ENCODE assay signal across 8 cellular contexts in genomic region chr3:20104167-20104661, GRCh38.
DNase-seq lines count a peak whose midpoint lies in the region; TF ChIP-seq lines count a peak whose summit lies in the region.

No MANE protein-coding gene starts in this region.

- H3K27me3 Mint-ChIP-seq in glutamatergic neuron (ENCODE audit: unreplicated experiment), result no peaks in the 10 kb centered on the region

- peak; percentile 65 for DNase-seq in stimulated activated naive CD4-positive, alpha-beta T cell treated with Interleukin-2 at 50 U/mL for 16 hours (lab: John Stamatoyannopoulos, UW)
- DNase-seq in stimulated activated naive CD4-positive, alpha-beta T cell (lab: John Stamatoyannopoulos, UW), result no peak
- DNase-seq in NB4 (ENCODE audit: low read depth) (peak; percentile 75), nucleus accumbens (lab: John Stamatoyannopoulos, UW) (no peak), A172 (ENCODE audit: low spot score) (no peak), glutamatergic neuron (no peak)
- peak; percentile 36 for DNase-seq in activated T-helper 9 cell treated with anti-CD3 and anti-CD28 coated beads, Interleukin-2, amount 50 U/mL, for 16 hours (ENCODE audit: low read depth)
- DNase-seq in stimulated activated CD8-positive, alpha-beta memory T cell treated with anti-CD3 and anti-CD28 coated beads, Interleukin-7, amount 100 ng/mL, for 48 hours (ENCODE audit: extremely low read depth in 1 of 2, low read depth in 1 of 2), result peak; percentile 20 to 51

- no peaks in the 10 kb centered on the region for H3K9me3 Mint-ChIP-seq in glutamatergic neuron (ENCODE audit: unreplicated experiment)

- no peaks in the 10 kb centered on the region for H3K36me3 Mint-ChIP-seq in glutamatergic neuron (ENCODE audit: unreplicated experiment)

- no peak overlapping the region for H3K4me3 ChIP-seq in NB4 (ENCODE audit: low read depth, low read length)

- TF ChIP-seq POLR2A in NB4 (IDR thresholded peaks at IDR 0.05; ENCODE audit: extremely low read depth, insufficient read length), result no peak

- no peak for TF ChIP-seq CTCF in NB4 (IDR thresholded peaks at IDR 0.05; ENCODE audit: low read depth, low read length)
- no peak for TF ChIP-seq CTCF in glutamatergic neuron (IDR thresholded peaks at IDR 0.05; ENCODE audit: partially characterized antibody, unreplicated experiment)

- H3K4me1 Mint-ChIP-seq in glutamatergic neuron (ENCODE audit: low read depth, unreplicated experiment), result no peaks in the 10 kb centered on the region

- H3K4me3 Mint-ChIP-seq in glutamatergic neuron (ENCODE audit: unreplicated experiment), result no peak overlapping the region

- no peak overlapping the region for H3K27ac Mint-ChIP-seq in glutamatergic neuron (ENCODE audit: unreplicated experiment)

Comparison
In these comparisons a context has a peak if more than half of its experiments do, and no peak if none do; other contexts are left out.
1. DNase-seq: peak in stimulated activated naive CD4-positive, alpha-beta T cell treated with Interleukin-2 at 50 U/mL for 16 hours (single experiment), NB4 (single experiment), activated T-helper 9 cell treated with anti-CD3 and anti-CD28 coated beads, Interleukin-2, amount 50 U/mL, for 16 hours (single experiment) and stimulated activated CD8-positive, alpha-beta memory T cell treated with anti-CD3 and anti-CD28 coated beads, Interleukin-7, amount 100 ng/mL, for 48 hours (2 of 2); none in stimulated activated naive CD4-positive, alpha-beta T cell (0 of 6), nucleus accumbens (0 of 56), A172 (single experiment) and glutamatergic neuron (single experiment).